Comparison of ENCODE assay signal across 9 cellular contexts in the genomic region with DNA sequence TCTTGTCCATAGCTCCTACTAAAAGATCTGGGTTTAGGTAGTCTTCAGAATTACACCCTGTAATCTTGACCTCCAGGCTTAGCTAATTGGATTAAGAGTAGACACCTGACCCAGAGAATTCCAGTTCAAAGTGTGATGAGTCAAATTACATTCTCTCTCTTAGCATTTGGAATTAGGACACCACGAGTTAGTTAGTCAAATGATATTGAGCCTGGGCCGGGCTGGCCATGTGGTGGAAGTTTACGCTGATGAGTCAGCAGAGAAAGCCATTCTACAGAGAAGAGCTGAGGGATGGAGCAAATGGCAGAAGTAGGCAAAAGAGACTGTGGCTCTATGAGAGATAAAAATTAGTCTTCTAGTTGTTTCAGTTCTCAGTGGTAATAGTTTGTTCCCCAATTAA. TPM values are rescaled to one million over a fixed set of nuclear protein-coding genes. Genes with fewer than 3 reads are reported as not detected.
DNase-seq lines count a peak whose midpoint lies in the region; ATAC-seq, FAIRE-seq and TF ChIP-seq lines count a peak whose summit lies in the region.
"Had no signal": no experiment of that assay in that cellular context is flagged by ENCODE, and none has a peak within 500 bp of the region (broad histone marks: within the 10 kb centered on the region; RNA-seq: fewer than 3 reads in every experiment).

No MANE protein-coding gene starts in this region.

- H3K27me3 ChIP-seq in A673 (replicated peaks; ENCODE audit: insufficient read depth, low read depth, low read length, poor library complexity) (no peaks in the 10 kb centered on the region), H9 (ENCODE audit: insufficient read depth, low read length) (no peaks in the 10 kb centered on the region), PC-3 (ENCODE audit: low read length) (no peaks in the 10 kb centered on the region), ascending aorta (no peaks in the 10 kb centered on the region)

- H2BK5ac ChIP-seq in H9 (ENCODE audit: insufficient read length, low read length) = no peak overlapping the region

- no peak overlapping the region for H3K27ac ChIP-seq in A673 (ENCODE audit: low read depth, low read length, poor library complexity, severe bottlenecking)
- H3K27ac ChIP-seq in H9 (ENCODE audit: insufficient read length, low read depth, low read length) = no peak overlapping the region
- no peak overlapping the region for H3K27ac ChIP-seq in PC-3 (ENCODE audit: low read length)
- no peak overlapping the region for H3K27ac ChIP-seq in ascending aorta

- no peaks in the 10 kb centered on the region for H3K23me2 ChIP-seq in H9 (ENCODE audit: insufficient read length, low read depth, low read length, poor library complexity, severe bottlenecking)

- H3K36me3 Mint-ChIP-seq in H9 (ENCODE audit: insufficient read depth in 1 of 3, low read depth in 3 of 3) = peaks cover 0 to 7% (median 6%) of the 10 kb centered on the region in 3 experiments; a peak in 3 of 7 replicates

- no peak overlapping the region for H3K23ac ChIP-seq in H9 (ENCODE audit: insufficient read length, low read depth, low read length)

- H3K9me2 ChIP-seq in PC-3 (replicated peaks; ENCODE audit: low read length) = no peaks in the 10 kb centered on the region

- H3K36me3 ChIP-seq in A673 (ENCODE audit: insufficient read depth, low read length, poor library complexity, severe bottlenecking) = peaks cover 5% of the 10 kb centered on the region
- H3K36me3 ChIP-seq in PC-3 (ENCODE audit: low read depth, low read length) = no peaks in the 10 kb centered on the region; the same call in 1 of the 2 replicates
- H3K36me3 ChIP-seq in ascending aorta = peaks cover 16 to 18% of the 10 kb centered on the region in 2 donors

- no peak overlapping the region for H3K4me2 ChIP-seq in H9 (ENCODE audit: insufficient read depth, insufficient read length, low read length)
- no peak overlapping the region for H3K4me2 ChIP-seq in PC-3 (ENCODE audit: low read length)

- H3F3A ChIP-seq in PC-3 (ENCODE audit: low read length, unreplicated experiment) = no peaks in the 10 kb centered on the region

- WGBS in H9 (ENCODE audit: extremely low coverage, insufficient read length, low lambda C conversion rate) = no CpG with 5 or more reads among the region's 3 CpGs

- no peak overlapping the region for H2BK120ac ChIP-seq in H9 (ENCODE audit: low read depth, low read length, poor library complexity, severe bottlenecking)

- H3K79me1 ChIP-seq in H9 (ENCODE audit: insufficient read depth, low read depth, low read length, poor library complexity, severe bottlenecking) = no peaks in the 10 kb centered on the region

- CTCF ChIA-PET in A673 (lab: Charles Lee) = no interaction called here
- CTCF ChIA-PET in PC-3 (lab: Charles Lee) = interaction anchor here (0.6 kb wide), 1 partner anchor 436 kb away, joined by 3 read pairs; no protein-coding TSS in a partner anchor

- no peaks in the 10 kb centered on the region for H4K20me1 ChIP-seq in H9 (ENCODE audit: control insufficient read depth, insufficient read depth, insufficient read length)
- no peaks in the 10 kb centered on the region for H4K20me1 ChIP-seq in PC-3 (ENCODE audit: low read length)

- no peak overlapping the region for H2AK5ac ChIP-seq in H9 (ENCODE audit: insufficient read length, low read length)

- H3K27me3 Mint-ChIP-seq in H9 (ENCODE audit: low read depth) = no peaks in the 10 kb centered on the region
- H3K27me3 Mint-ChIP-seq: CD4-positive, CD25-positive, alpha-beta regulatory T cell had no signal

- ATAC-seq in PC-3 (peak; percentile 70), GM18867 (IDR thresholded peaks at IDR 0.05; ENCODE audit: unreplicated experiment) (no peak), GM21576 (IDR thresholded peaks at IDR 0.05; ENCODE audit: unreplicated experiment) (no peak)

- peaks cover 35% of the 10 kb centered on the region for H3K4me1 ChIP-seq in A673 (ENCODE audit: insufficient read depth, low read length, poor library complexity, severe bottlenecking)
- no peaks in the 10 kb centered on the region for H3K4me1 ChIP-seq in H9 (ENCODE audit: insufficient read depth, low read length)
- peaks cover 17% of the 10 kb centered on the region for H3K4me1 ChIP-seq in PC-3 (ENCODE audit: insufficient read depth, low read length)
- H3K4me1 ChIP-seq in ascending aorta = no peaks in the 10 kb centered on the region

- H2BK12ac ChIP-seq in H9 (ENCODE audit: insufficient read length, low read depth, low read length) = no peak overlapping the region

- no peaks in the 10 kb centered on the region for H3K9me3 Mint-ChIP-seq in H9
- H3K9me3 Mint-ChIP-seq: CD4-positive, CD25-positive, alpha-beta regulatory T cell had no signal

- H4K91ac ChIP-seq in H9 (ENCODE audit: insufficient read length, low read depth, low read length) = no peak overlapping the region

- intact Hi-C loops in A673 (cut with micrococcal nuclease; ENCODE audit: unreplicated experiment) = loop anchor here (5.0 to 10.0 kb wide), 2 partner anchors 152 to 980 kb away; a partner anchor contains a TSS
- intact Hi-C loops in PC-3 (cut with micrococcal nuclease) = loop anchor here (5.0 kb wide), 2 partner anchors 37 to 157 kb away; no protein-coding TSS in a partner anchor
- intact Hi-C loops in ascending aorta (cut with DNase I) = loop anchor here (5.0 kb wide), 1 partner anchor 92 kb away; no protein-coding TSS in a partner anchor

- FAIRE-seq in frontal cortex (lab: Jason Lieb, UNC) = no peak

- no TSS peak for BruUV-seq in A673 (replicated peaks; lab: Mats Ljungman, UMichigan)
- BruUV-seq in PC-3 (replicated peaks; lab: Mats Ljungman, UMichigan) = no TSS peak

- H3K4me1 Mint-ChIP-seq in H9 = peaks cover 6 to 8% of the 10 kb centered on the region in 2 experiments

- no peak overlapping the region for H3K18ac ChIP-seq in H9 (ENCODE audit: insufficient read length, low read depth, low read length)

- TF ChIP-seq CTCF in A673 (conservative IDR thresholded peaks at IDR 0.05; ENCODE audit: low read depth, low read length) (no peak), H9 (conservative IDR thresholded peaks at IDR 0.05) (no peak), PC-3 (conservative IDR thresholded peaks at IDR 0.05; ENCODE audit: low read depth, low read length) (no peak), ascending aorta (IDR thresholded peaks at IDR 0.05) (no peak)

- H3K4me3 ChIP-seq in A673 (ENCODE audit: low read depth, low read length, poor library complexity, severe bottlenecking) = no peak overlapping the region
- no peak overlapping the region for H3K4me3 ChIP-seq in PC-3 (ENCODE audit: low read length)
- H3K4me3 ChIP-seq in ascending aorta = no peak overlapping the region

- H2BK15ac ChIP-seq in H9 (ENCODE audit: low read depth, low read length) = no peak overlapping the region

- H3K4me3 Mint-ChIP-seq in H9 = no peak overlapping the region
- H3K4me3 Mint-ChIP-seq: CD4-positive, CD25-positive, alpha-beta regulatory T cell had no signal

- no peak overlapping the region for H3T11ph ChIP-seq in H9 (ENCODE audit: low read length)

- H4K5ac ChIP-seq in H9 (ENCODE audit: insufficient read length, low read depth, low read length) = no peak overlapping the region

- H3K56ac ChIP-seq in H9 (ENCODE audit: insufficient read length, low read depth, low read length) = no peak overlapping the region

- DNase-seq in A673 (ENCODE audit: low spot score) = peak; percentile 58
- peak; percentile 44 for DNase-seq in H9
- DNase-seq in PC-3 = peak; percentile 46
- DNase-seq in fibroblast of gingiva (ENCODE audit: low read depth) = peak; percentile 37
- no peak for DNase-seq in frontal cortex (ENCODE audit: low spot score in 2 of 2)
- no peak for DNase-seq in ascending aorta (ENCODE audit: low spot score in 2 of 2)
- DNase-seq: CD4-positive, CD25-positive, alpha-beta regulatory T cell had no signal

- H3K9ac ChIP-seq in H9 (ENCODE audit: extremely low read depth, insufficient read length, low read length) (no peak overlapping the region), PC-3 (ENCODE audit: low read length) (no peak overlapping the region)

- POLR2A ChIA-PET in A673 (lab: Charles Lee; ENCODE audit: low non-redundant PET) (no interaction called here), PC-3 (lab: Charles Lee; ENCODE audit: unreplicated experiment) (interaction anchor here (0.6 kb wide), 1 partner anchor 12 kb away, joined by 3 read pairs; no protein-coding TSS in a partner anchor)

- H3K79me2 ChIP-seq in H9 (ENCODE audit: insufficient read depth, low read length) (no peaks in the 10 kb centered on the region), PC-3 (ENCODE audit: low read length) (no peaks in the 10 kb centered on the region)

- H3K14ac ChIP-seq in H9 (ENCODE audit: insufficient read depth, low read length) = no peak overlapping the region

- H2AFZ ChIP-seq in H9 (ENCODE audit: low read length) = no peak overlapping the region
- peak overlapping the region; percentile 63; the same call in 1 of the 2 replicates for H2AFZ ChIP-seq in PC-3 (ENCODE audit: low read length)

- no peak overlapping the region for H3K4ac ChIP-seq in H9 (ENCODE audit: low read depth, low read length)

- H3K9me3 ChIP-seq in A673 (ENCODE audit: low read depth, low read length, poor library complexity, severe bottlenecking) (no peaks in the 10 kb centered on the region), H9 (ENCODE audit: control insufficient read depth, low read depth, low read length) (no peaks in the 10 kb centered on the region), PC-3 (ENCODE audit: low read length) (no peaks in the 10 kb centered on the region), ascending aorta (no peaks in the 10 kb centered on the region)

- peak overlapping the region; percentile 54 to 63 (median 56); a peak in 4 of 7 replicates for H3K27ac Mint-ChIP-seq in H9
- H3K27ac Mint-ChIP-seq: CD4-positive, CD25-positive, alpha-beta regulatory T cell had no signal

- H4K8ac ChIP-seq in H9 (replicated peaks; ENCODE audit: insufficient read length, low read depth, low read length) = no peak overlapping the region

- no peak overlapping the region for H2BK20ac ChIP-seq in H9 (ENCODE audit: low read depth, low read length, poor library complexity, severe bottlenecking)

RNA-seq across cellular contexts. Expression of a gene that starts 31.1 kb away (rescaled TPM):
- 22.3 and 23.7 TPM in 2 replicates for total RNA-seq in A673 (2021)
- total RNA-seq in H9 (2021) = 15.3 and 16.5 TPM in 2 replicates
- 8.1 and 8.4 TPM in 2 replicates for total RNA-seq in PC-3 (2014; rRNA removed)
- total RNA-seq in frontal cortex = 24.5 TPM
- total RNA-seq in ascending aorta = 5.7 TPM

RNA-seq across cellular contexts. Expression of a gene that starts 31.3 kb away (rescaled TPM):
- total RNA-seq in A673 (2021) = 11.7 and 13.5 TPM in 2 replicates
- total RNA-seq in H9 (2021) = 8.9 and 9.0 TPM in 2 replicates
- 8.2 and 12.9 TPM in 2 replicates for total RNA-seq in PC-3 (2014; rRNA removed)
- total RNA-seq in frontal cortex = 24.1 TPM
- 15.5 TPM for total RNA-seq in ascending aorta

Comparison
In these comparisons a context has a peak if more than half of its experiments do, and no peak if none do; other contexts are left out.
1. DNase-seq: peak in A673 (single experiment), H9 (single experiment), PC-3 (single experiment) and fibroblast of gingiva (single experiment); none in frontal cortex (0 of 2) and ascending aorta (0 of 2).